Comparison of ENCODE assay signal across 2 cellular contexts in genomic region chr11:133598879-133599278, GRCh38.
TF ChIP-seq lines count a peak whose summit lies in the region.

No MANE protein-coding gene starts in this region.

TF ChIP-seq in GM23338, 12 proteins besides CTCF, POLR2A, EP300 and RAD21:
- TF ChIP-seq, protein P1, sequence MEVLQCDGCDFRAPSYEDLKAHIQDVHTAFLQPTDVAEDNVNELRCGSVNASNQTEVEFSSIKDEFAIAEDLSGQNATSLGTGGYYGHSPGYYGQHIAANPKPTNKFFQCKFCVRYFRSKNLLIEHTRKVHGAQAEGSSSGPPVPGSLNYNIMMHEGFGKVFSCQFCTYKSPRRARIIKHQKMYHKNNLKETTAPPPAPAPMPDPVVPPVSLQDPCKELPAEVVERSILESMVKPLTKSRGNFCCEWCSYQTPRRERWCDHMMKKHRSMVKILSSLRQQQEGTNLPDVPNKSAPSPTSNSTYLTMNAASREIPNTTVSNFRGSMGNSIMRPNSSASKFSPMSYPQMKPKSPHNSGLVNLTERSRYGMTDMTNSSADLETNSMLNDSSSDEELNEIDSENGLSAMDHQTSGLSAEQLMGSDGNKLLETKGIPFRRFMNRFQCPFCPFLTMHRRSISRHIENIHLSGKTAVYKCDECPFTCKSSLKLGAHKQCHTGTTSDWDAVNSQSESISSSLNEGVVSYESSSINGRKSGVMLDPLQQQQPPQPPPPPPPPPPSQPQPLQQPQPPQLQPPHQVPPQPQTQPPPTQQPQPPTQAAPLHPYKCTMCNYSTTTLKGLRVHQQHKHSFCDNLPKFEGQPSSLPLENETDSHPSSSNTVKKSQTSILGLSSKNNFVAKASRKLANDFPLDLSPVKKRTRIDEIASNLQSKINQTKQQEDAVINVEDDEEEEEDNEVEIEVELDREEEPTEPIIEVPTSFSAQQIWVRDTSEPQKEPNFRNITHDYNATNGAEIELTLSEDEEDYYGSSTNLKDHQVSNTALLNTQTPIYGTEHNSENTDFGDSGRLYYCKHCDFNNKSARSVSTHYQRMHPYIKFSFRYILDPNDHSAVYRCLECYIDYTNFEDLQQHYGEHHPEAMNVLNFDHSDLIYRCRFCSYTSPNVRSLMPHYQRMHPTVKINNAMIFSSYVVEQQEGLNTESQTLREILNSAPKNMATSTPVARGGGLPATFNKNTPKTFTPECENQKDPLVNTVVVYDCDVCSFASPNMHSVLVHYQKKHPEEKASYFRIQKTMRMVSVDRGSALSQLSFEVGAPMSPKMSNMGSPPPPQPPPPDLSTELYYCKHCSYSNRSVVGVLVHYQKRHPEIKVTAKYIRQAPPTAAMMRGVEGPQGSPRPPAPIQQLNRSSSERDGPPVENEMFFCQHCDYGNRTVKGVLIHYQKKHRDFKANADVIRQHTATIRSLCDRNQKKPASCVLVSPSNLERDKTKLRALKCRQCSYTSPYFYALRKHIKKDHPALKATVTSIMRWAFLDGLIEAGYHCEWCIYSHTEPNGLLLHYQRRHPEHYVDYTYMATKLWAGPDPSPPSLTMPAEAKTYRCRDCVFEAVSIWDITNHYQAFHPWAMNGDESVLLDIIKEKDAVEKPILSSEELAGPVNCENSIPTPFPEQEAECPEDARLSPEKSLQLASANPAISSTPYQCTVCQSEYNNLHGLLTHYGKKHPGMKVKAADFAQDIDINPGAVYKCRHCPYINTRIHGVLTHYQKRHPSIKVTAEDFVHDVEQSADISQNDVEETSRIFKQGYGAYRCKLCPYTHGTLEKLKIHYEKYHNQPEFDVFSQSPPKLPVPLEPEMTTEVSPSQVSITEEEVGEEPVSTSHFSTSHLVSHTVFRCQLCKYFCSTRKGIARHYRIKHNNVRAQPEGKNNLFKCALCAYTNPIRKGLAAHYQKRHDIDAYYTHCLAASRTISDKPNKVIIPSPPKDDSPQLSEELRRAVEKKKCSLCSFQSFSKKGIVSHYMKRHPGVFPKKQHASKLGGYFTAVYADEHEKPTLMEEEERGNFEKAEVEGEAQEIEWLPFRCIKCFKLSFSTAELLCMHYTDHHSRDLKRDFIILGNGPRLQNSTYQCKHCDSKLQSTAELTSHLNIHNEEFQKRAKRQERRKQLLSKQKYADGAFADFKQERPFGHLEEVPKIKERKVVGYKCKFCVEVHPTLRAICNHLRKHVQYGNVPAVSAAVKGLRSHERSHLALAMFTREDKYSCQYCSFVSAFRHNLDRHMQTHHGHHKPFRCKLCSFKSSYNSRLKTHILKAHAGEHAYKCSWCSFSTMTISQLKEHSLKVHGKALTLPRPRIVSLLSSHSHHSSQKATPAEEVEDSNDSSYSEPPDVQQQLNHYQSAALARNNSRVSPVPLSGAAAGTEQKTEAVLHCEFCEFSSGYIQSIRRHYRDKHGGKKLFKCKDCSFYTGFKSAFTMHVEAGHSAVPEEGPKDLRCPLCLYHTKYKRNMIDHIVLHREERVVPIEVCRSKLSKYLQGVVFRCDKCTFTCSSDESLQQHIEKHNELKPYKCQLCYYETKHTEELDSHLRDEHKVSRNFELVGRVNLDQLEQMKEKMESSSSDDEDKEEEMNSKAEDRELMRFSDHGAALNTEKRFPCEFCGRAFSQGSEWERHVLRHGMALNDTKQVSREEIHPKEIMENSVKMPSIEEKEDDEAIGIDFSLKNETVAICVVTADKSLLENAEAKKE (CRISPR knock-in tag; IDR thresholded peaks at IDR 0.05) = peak; percentile 63; the same call in 1 of the 2 replicates
- no peak for TF ChIP-seq JUNB (IDR thresholded peaks at IDR 0.05; ENCODE audit: unreplicated experiment)

TF ChIP-seq in H1, 55 proteins besides CTCF, POLR2A, EP300 and RAD21 (continued from another document):
- TF ChIP-seq CHD7 (IDR thresholded peaks at IDR 0.05; ENCODE audit: insufficient replicate concordance, low read length) (no peak), MAFK (IDR thresholded peaks at IDR 0.05; ENCODE audit: low read depth, low read length) (no peak)
TF ChIP-seq in H1: peak in this region for 0.
